Comparison of ENCODE assay signal across 18 cellular contexts in the genomic region with DNA sequence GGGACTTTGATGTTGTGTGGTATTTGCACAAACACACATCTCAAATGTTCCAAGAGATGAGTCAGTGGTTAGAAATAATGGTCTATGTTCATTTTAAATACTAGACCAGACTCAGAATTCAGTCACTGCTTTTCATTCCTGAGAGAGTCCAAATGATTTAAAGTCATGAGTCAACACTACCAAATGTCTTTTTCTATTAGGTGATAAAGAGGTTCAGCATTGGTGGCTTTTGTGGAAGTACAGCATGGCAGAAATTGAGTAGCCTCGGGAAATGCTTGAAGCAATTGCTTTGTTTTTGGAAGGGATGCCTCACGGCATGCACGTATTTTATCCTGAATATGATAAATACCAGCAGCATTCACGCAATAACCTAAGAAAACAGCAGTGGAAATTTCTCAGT.
DNase-seq lines count a peak whose midpoint lies in the region; ATAC-seq and TF ChIP-seq lines count a peak whose summit lies in the region.
"Had no signal": no experiment of that assay in that cellular context is flagged by ENCODE, and none has a peak within 500 bp of the region (broad histone marks: within the 10 kb centered on the region; RNA-seq: fewer than 3 reads in every experiment).

No MANE protein-coding gene starts in this region.

- POLR2A ChIA-PET in BJ (lab: Charles Lee), result no interaction called here

- CTCF ChIA-PET in BJ (lab: Yijun Ruan, JAX), result no interaction called here

- ATAC-seq in HG03196 (IDR thresholded peaks at IDR 0.05; ENCODE audit: unreplicated experiment), result no peak
- ATAC-seq in HG02588 (IDR thresholded peaks at IDR 0.05; ENCODE audit: unreplicated experiment), result no peak
- ATAC-seq: activated CD8-positive, alpha-beta memory T cell treated with anti-CD3 and anti-CD28 coated beads, Interleukin-2, amount 10 ng/mL, durations not matched to agents 7 days and 5 days; HCT116; K562 had no signal

- TF ChIP-seq CTCF in BJ (IDR thresholded peaks at IDR 0.05; ENCODE audit: insufficient read depth, low read depth, low read length) (no peak), brain microvascular endothelial cell (IDR thresholded peaks at IDR 0.05; ENCODE audit: low read depth, low read length, missing control alignments) (no peak)

- H3K4me3 ChIP-seq in BJ (ENCODE audit: low read depth, low read length) (no peak overlapping the region), brain microvascular endothelial cell (ENCODE audit: low read depth, low read length) (no peak overlapping the region)
- H3K4me3 ChIP-seq: cardiac muscle cell, K562 had no signal

- H3K27ac ChIP-seq in brain microvascular endothelial cell, result peak overlapping the region; percentile 54
- H3K27ac ChIP-seq: cardiac muscle cell had no signal

- in situ Hi-C loops in brain microvascular endothelial cell (cut with HindIII; ENCODE audit: low pct_ligation_motif_present, low sequenced_read_pairs), result no loop called here

- H3K27me3 ChIP-seq in BJ (ENCODE audit: control insufficient read depth, insufficient read depth, low read length), result no peaks in the 10 kb centered on the region
- no peaks in the 10 kb centered on the region for H3K27me3 ChIP-seq in brain microvascular endothelial cell (replicated peaks)
- H3K27me3 ChIP-seq: cardiac muscle cell had no signal

- DNase-seq in BJ (ENCODE audit: low read depth) (peak; percentile 89), M059J (ENCODE audit: low read depth) (peak; percentile 90), brain microvascular endothelial cell (peak; percentile 87), myocyte (ENCODE audit: low read depth) (peak; percentile 1), putamen (ENCODE audit: low spot score) (no peak), NCI-H1092 (lab: John Stamatoyannopoulos, UW) (no peak)
- DNase-seq: activated CD8-positive, alpha-beta memory T cell treated with anti-CD3 and anti-CD28 coated beads, Interleukin-2, amount 10 ng/mL, durations not matched to agents 7 days and 5 days; activated naive CD4-positive, alpha-beta T cell treated with Interleukin-2 at 50 U/mL for 16 hours; immature natural killer cell; NCI-H1417; NCI-H446 treated with DMSO at 0.1 percent for 48 hours; small intestine; stimulated activated naive CD4-positive, alpha-beta T cell had no signal

- no peaks in the 10 kb centered on the region for H3K36me3 ChIP-seq in BJ (ENCODE audit: control insufficient read depth, insufficient read depth, low read length)
- H3K36me3 ChIP-seq in brain microvascular endothelial cell (replicated peaks), result no peaks in the 10 kb centered on the region
- H3K36me3 ChIP-seq: cardiac muscle cell had no signal

Comparison
In these comparisons a context has a peak if more than half of its experiments do, and no peak if none do; other contexts are left out.
1. DNase-seq: peak in BJ (single experiment), M059J (single experiment), brain microvascular endothelial cell (single experiment) and myocyte (single experiment); none in putamen (single experiment) and NCI-H1092 (single experiment).